Comparison of ENCODE assay signal across 20 cellular contexts in genomic region chr11:55895216-55895615, GRCh38. TPM values are rescaled to one million over a fixed set of nuclear protein-coding genes. Genes with fewer than 3 reads are reported as not detected.
DNase-seq lines count a peak whose midpoint lies in the region; ATAC-seq, FAIRE-seq and TF ChIP-seq lines count a peak whose summit lies in the region.
"Had no signal": no experiment of that assay in that cellular context is flagged by ENCODE, and none has a peak within 500 bp of the region (broad histone marks: within the 10 kb centered on the region; RNA-seq: fewer than 3 reads in every experiment).

No MANE protein-coding gene starts in this region.

- no peaks in the 10 kb centered on the region for H3K9me2 ChIP-seq in SK-N-SH

- no peak; the same call in 2 of the 3 replicates for ATAC-seq in SK-N-SH treated with all-trans-retinoic acid at 6 μM for 48 hours
- no peak for ATAC-seq in HG02970 (IDR thresholded peaks at IDR 0.05; ENCODE audit: low FRiP score, unreplicated experiment)
- no peak for ATAC-seq in HG03342 (IDR thresholded peaks at IDR 0.05; ENCODE audit: unreplicated experiment)
- ATAC-seq in GM19452 (IDR thresholded peaks at IDR 0.05; ENCODE audit: unreplicated experiment): no peak
- ATAC-seq: T-helper 17 cell had no signal

- FAIRE-seq in GM12892 (lab: Jason Lieb, UNC): no peak
- FAIRE-seq: A204.1 had no signal

- H3K4me1 ChIP-seq in SK-N-SH (ENCODE audit: control insufficient read depth in 1 of 2, insufficient read depth in 2 of 2, low read depth in 1 of 2, low read length in 1 of 2) (no peaks in the 10 kb centered on the region), OCI-LY3 (ENCODE audit: low read length) (no peaks in the 10 kb centered on the region)

- DNase-seq in SK-N-SH (peak; percentile 4), glutamatergic neuron (no peak), GM12892 (ENCODE audit: insufficient read length) (no peak)
- DNase-seq: C1 segment of cervical spinal cord, HFFc6, NCI-H1417, NCI-H1930, NCI-H2171, NCI-H446 treated with DMSO at 0.1 percent for 48 hours, NCI-H748 treated with DMSO at 0.1 percent for 48 hours, SHP77, T-helper 17 cell had no signal

- H3K27me3 Mint-ChIP-seq in glutamatergic neuron (ENCODE audit: unreplicated experiment): peaks cover 3% of the 10 kb centered on the region
- H3K27me3 Mint-ChIP-seq: T-helper 17 cell had no signal

- H3K9ac ChIP-seq in SK-N-SH (no peak overlapping the region), OCI-LY3 (ENCODE audit: low read length) (no peak overlapping the region)

- TF ChIP-seq CTCF in SK-N-SH (IDR thresholded peaks at IDR 0.05): peak; percentile 30; the same call in 1 of the 2 replicates
- TF ChIP-seq CTCF in OCI-LY3 (IDR thresholded peaks at IDR 0.05; ENCODE audit: low read depth, low read length): peak; percentile 40
- TF ChIP-seq CTCF in glutamatergic neuron (IDR thresholded peaks at IDR 0.05; ENCODE audit: partially characterized antibody, unreplicated experiment): peak; percentile 21

- H3K36me3 ChIP-seq in SK-N-SH (replicated peaks in 1 of 2; ENCODE audit: control insufficient read depth in 1 of 2, insufficient read depth in 2 of 2, low read length in 1 of 2) (no peaks in the 10 kb centered on the region), OCI-LY3 (replicated peaks; ENCODE audit: low read depth, low read length) (no peaks in the 10 kb centered on the region)

- H3K27ac ChIP-seq in SK-N-SH (ENCODE audit: low read depth in 2 of 2, low read length in 1 of 2) (no peak overlapping the region), OCI-LY3 (ENCODE audit: low read length) (no peak overlapping the region)
- H3K27ac ChIP-seq: HL-60 had no signal

- no peak overlapping the region for H3K27ac Mint-ChIP-seq in glutamatergic neuron (ENCODE audit: unreplicated experiment)
- H3K27ac Mint-ChIP-seq: HFFc6, T-helper 17 cell had no signal

- no peaks in the 10 kb centered on the region for H3F3A ChIP-seq in SK-N-SH (replicated peaks; ENCODE audit: insufficient read depth)

- H3K4me1 Mint-ChIP-seq in glutamatergic neuron (ENCODE audit: low read depth, unreplicated experiment): no peaks in the 10 kb centered on the region
- H3K4me1 Mint-ChIP-seq: T-helper 17 cell had no signal

- POLR2A ChIA-PET in SK-N-SH (lab: Yijun Ruan, JAX): no interaction called here

- H3K9me3 ChIP-seq in SK-N-SH (no peaks in the 10 kb centered on the region), OCI-LY3 (ENCODE audit: insufficient read depth, low read length) (no peaks in the 10 kb centered on the region)

- no peak overlapping the region for H2AFZ ChIP-seq in SK-N-SH (ENCODE audit: low read depth)
- H2AFZ ChIP-seq in OCI-LY3 (ENCODE audit: low read depth, low read length): no peak overlapping the region

- no peaks in the 10 kb centered on the region for H3K27me3 ChIP-seq in SK-N-SH (ENCODE audit: insufficient read depth)
- no peaks in the 10 kb centered on the region for H3K27me3 ChIP-seq in OCI-LY3 (ENCODE audit: low read depth, low read length)

- no peak overlapping the region for H3K4me3 Mint-ChIP-seq in glutamatergic neuron (ENCODE audit: unreplicated experiment)
- H3K4me3 Mint-ChIP-seq: HFFc6, T-helper 17 cell had no signal

- no peaks in the 10 kb centered on the region for H4K20me1 ChIP-seq in SK-N-SH (ENCODE audit: insufficient read depth)
- no peaks in the 10 kb centered on the region for H4K20me1 ChIP-seq in OCI-LY3 (ENCODE audit: insufficient read depth, low read length)

- CTCF ChIA-PET in SK-N-SH (lab: Yijun Ruan, JAX): interaction anchor here (1.5 kb wide), 1 partner anchor 68 kb away, joined by 3 read pairs; the partner anchor contains the start of gene OR5L2

- 21% methylated on average over 8 of the region's 8 CpGs for WGBS in SK-N-SH (ENCODE audit: low lambda C conversion rate)

- H3K9me3 Mint-ChIP-seq in glutamatergic neuron (ENCODE audit: unreplicated experiment): no peaks in the 10 kb centered on the region

- H3K4me2 ChIP-seq in SK-N-SH (no peak overlapping the region), OCI-LY3 (ENCODE audit: low read length) (no peak overlapping the region)

- TF ChIP-seq EP300 in SK-N-SH (IDR thresholded peaks at IDR 0.05; ENCODE audit: borderline replicate concordance in 1 of 2, low read depth in 1 of 2, low read length in 1 of 2): no peak

- H3K36me3 Mint-ChIP-seq in glutamatergic neuron (ENCODE audit: unreplicated experiment): no peaks in the 10 kb centered on the region

- no peaks in the 10 kb centered on the region for H3K79me2 ChIP-seq in SK-N-SH (ENCODE audit: insufficient read depth)
- no peaks in the 10 kb centered on the region for H3K79me2 ChIP-seq in OCI-LY3 (ENCODE audit: low read length)

- no peak for TF ChIP-seq RAD21 in SK-N-SH (IDR thresholded peaks at IDR 0.05; ENCODE audit: low read length)

- TF ChIP-seq POLR2A in GM12892 (IDR thresholded peaks at IDR 0.05; ENCODE audit: low read depth, low read length): no peak

- no peak overlapping the region for H3K4me3 ChIP-seq in SK-N-SH (ENCODE audit: low read depth in 2 of 2, low read length in 1 of 2)
- no peak overlapping the region for H3K4me3 ChIP-seq in OCI-LY3 (ENCODE audit: low read length)

TF ChIP-seq in SK-N-SH, 30 proteins besides CTCF, POLR2A, EP300 and RAD21:
- TF ChIP-seq TEAD4 (IDR thresholded peaks at IDR 0.05; ENCODE audit: borderline replicate concordance, insufficient read depth) (no peak), JUND (IDR thresholded peaks at IDR 0.05) (no peak), FOSL2 (IDR thresholded peaks at IDR 0.05; ENCODE audit: borderline replicate concordance, low read depth) (no peak), POLR2AphosphoS5 (IDR thresholded peaks at IDR 0.05; ENCODE audit: low read depth, low read length) (no peak)

TF ChIP-seq in SK-N-SH treated with all-trans-retinoic acid at 6 μM for 48 hours, 23 proteins besides CTCF, POLR2A, EP300 and RAD21:
- no peak for TF ChIP-seq BACH2 (CRISPR knock-in tag; IDR thresholded peaks at IDR 0.05; ENCODE audit: borderline replicate concordance)
- no peak for TF ChIP-seq TSHZ2 (CRISPR knock-in tag; IDR thresholded peaks at IDR 0.05)
- TF ChIP-seq ZFP3 (CRISPR knock-in tag; IDR thresholded peaks at IDR 0.05): no peak
- TF ChIP-seq ESRRG (CRISPR knock-in tag; IDR thresholded peaks at IDR 0.05): no peak
- TF ChIP-seq, protein P1, sequence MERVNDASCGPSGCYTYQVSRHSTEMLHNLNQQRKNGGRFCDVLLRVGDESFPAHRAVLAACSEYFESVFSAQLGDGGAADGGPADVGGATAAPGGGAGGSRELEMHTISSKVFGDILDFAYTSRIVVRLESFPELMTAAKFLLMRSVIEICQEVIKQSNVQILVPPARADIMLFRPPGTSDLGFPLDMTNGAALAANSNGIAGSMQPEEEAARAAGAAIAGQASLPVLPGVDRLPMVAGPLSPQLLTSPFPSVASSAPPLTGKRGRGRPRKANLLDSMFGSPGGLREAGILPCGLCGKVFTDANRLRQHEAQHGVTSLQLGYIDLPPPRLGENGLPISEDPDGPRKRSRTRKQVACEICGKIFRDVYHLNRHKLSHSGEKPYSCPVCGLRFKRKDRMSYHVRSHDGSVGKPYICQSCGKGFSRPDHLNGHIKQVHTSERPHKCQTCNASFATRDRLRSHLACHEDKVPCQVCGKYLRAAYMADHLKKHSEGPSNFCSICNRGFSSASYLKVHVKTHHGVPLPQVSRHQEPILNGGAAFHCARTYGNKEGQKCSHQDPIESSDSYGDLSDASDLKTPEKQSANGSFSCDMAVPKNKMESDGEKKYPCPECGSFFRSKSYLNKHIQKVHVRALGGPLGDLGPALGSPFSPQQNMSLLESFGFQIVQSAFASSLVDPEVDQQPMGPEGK (CRISPR knock-in tag; IDR thresholded peaks at IDR 0.05; ENCODE audit: borderline replicate concordance): no peak
- TF ChIP-seq OSR1 (CRISPR knock-in tag; IDR thresholded peaks at IDR 0.05): no peak
- TF ChIP-seq TOX (CRISPR knock-in tag; IDR thresholded peaks at IDR 0.05; ENCODE audit: borderline replicate concordance): no peak

RNA-seq across cellular contexts. Expression of gene TRIM51, which starts 12.1 kb away (rescaled TPM):
- polyA plus RNA-seq in SK-N-SH (2012; rRNA removed): not detected in 2 replicates
- not detected in 2 replicates for polyA plus RNA-seq in SK-N-SH (2012; cell fraction: cytosol; rRNA removed)
- polyA plus RNA-seq in SK-N-SH (2012; cell fraction: nucleus; rRNA removed): not detected in 2 replicates
- total RNA-seq in glutamatergic neuron (ENCODE audit: unreplicated experiment): 0.37 TPM
- not detected for polyA plus RNA-seq in GM12892 (2012; ENCODE audit: missing spikeins)
- total RNA-seq: H4, HFFc6 had no signal

RNA-seq across cellular contexts. Expression of gene OR5W2, which starts 19.2 kb away (rescaled TPM):
- polyA plus RNA-seq in SK-N-SH (2012; rRNA removed): not detected in 2 replicates
- not detected in 2 replicates for polyA plus RNA-seq in SK-N-SH (2012; cell fraction: cytosol; rRNA removed)
- polyA plus RNA-seq in SK-N-SH (2012; cell fraction: nucleus; rRNA removed): not detected in 2 replicates
- total RNA-seq in glutamatergic neuron (ENCODE audit: unreplicated experiment): not detected
- polyA plus RNA-seq in GM12892 (2012; ENCODE audit: missing spikeins): not detected
- total RNA-seq: H4, HFFc6, T-helper 17 cell had no signal

RNA-seq across cellular contexts. Expression of gene OR5I1, which starts 41.0 kb away (rescaled TPM):
- not detected in 2 replicates for polyA plus RNA-seq in SK-N-SH (2012; rRNA removed)
- polyA plus RNA-seq in SK-N-SH (2012; cell fraction: cytosol; rRNA removed): not detected in 2 replicates
- polyA plus RNA-seq in SK-N-SH (2012; cell fraction: nucleus; rRNA removed): not detected in 2 replicates
- total RNA-seq in glutamatergic neuron (ENCODE audit: unreplicated experiment): not detected
- polyA plus RNA-seq in GM12892 (2012; ENCODE audit: missing spikeins): not detected
- total RNA-seq: H4, HFFc6, T-helper 17 cell had no signal

RNA-seq across cellular contexts. Expression of gene OR5D16, which starts 56.7 kb away (rescaled TPM):
- not detected in 2 replicates for polyA plus RNA-seq in SK-N-SH (2012; rRNA removed)
- not detected in 2 replicates for polyA plus RNA-seq in SK-N-SH (2012; cell fraction: cytosol; rRNA removed)
- polyA plus RNA-seq in SK-N-SH (2012; cell fraction: nucleus; rRNA removed): not detected in 2 replicates
- total RNA-seq in glutamatergic neuron (ENCODE audit: unreplicated experiment): not detected
- polyA plus RNA-seq in GM12892 (2012; ENCODE audit: missing spikeins): not detected
- total RNA-seq: H4, HFFc6, T-helper 17 cell had no signal
